Comparison of ENCODE assay signal across 1 cellular context in the genomic region with DNA sequence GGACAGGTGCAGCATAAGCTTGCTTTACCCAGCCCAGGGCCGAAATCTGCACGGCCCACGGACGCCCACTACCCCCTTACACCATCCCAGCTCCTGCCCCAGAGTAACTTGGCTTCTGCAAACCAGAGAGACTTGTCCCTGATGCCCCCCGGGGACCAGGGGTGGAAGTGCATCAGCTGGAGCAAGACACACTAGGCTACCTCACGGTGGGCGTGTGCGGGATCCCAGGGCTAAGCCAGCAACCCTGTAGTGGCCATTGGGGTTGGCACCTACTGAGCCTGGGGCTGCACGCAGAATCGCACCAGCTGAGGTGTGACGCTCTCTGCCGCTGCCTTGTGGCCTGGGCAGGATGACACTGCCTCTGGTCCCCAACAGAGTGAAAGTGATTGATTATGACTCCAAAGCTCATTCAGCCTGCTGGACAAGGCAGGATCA.
TF ChIP-seq lines count a peak whose summit lies in the region.

No MANE protein-coding gene starts in this region.

TF ChIP-seq in endothelial cell of umbilical vein, 7 proteins besides CTCF, POLR2A, EP300 and RAD21 (continued from another document):
- TF ChIP-seq FOS (IDR thresholded peaks at IDR 0.05; ENCODE audit: borderline replicate concordance, insufficient read depth, low read length) (no peak), MAX (IDR thresholded peaks at IDR 0.05; ENCODE audit: insufficient read depth, insufficient read length) (no peak), MYC (IDR thresholded peaks at IDR 0.05; ENCODE audit: low read depth, low read length) (no peak)
